8 cellular contexts compared by ENCODE assay signal in the genomic region with DNA sequence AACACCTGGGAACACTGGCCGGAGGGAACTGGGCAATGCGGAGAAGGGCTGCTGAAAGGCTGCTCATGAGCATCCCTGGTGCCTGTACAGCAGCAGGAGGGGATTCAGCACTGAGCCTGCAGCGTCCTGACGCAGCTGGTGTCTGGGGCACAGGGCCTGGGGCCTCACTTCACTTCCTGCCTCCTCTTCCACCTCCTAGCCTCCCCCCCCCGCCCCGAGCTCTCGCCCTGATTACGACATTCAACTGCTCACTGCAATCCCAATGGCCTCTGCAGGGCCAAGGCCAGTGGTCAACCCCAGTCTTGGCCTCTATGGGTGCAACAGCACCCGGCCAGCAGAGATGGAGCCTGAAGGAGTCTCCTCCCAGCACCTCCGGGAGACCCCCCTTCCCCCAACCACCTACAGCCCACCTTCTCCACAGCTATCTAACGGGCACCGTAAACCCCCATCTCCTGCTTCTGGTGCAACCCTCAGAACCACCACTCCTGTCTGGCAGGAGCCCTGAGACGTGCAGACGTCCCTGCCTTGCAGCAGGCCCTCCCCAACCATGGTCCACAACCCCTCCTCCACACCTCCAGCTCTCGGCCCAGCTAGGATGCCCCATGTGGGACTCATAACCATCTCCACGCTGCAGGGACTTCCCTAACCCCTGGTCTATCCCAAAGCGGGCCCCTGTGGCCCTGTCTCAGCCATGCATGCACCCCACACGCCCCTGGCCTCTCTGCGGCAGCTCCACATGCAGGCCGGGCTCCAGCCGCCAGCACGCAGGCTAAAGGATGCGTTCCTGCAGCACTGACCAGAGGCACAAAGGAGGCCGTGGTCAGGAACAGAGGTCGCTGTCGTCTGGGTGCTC. TPM values are rescaled to one million over a fixed set of nuclear protein-coding genes. Genes with fewer than 3 reads are reported as not detected.
A peak's percentile ranks its signal among the peaks of the same experiment; 100 is the strongest.
DNase-seq lines count a peak whose midpoint lies in the region; ATAC-seq lines count a peak whose summit lies in the region.

No MANE protein-coding gene starts in this region.

- peak; percentile 33 for DNase-seq in T follicular helper cell (ENCODE audit: low read depth)
- DNase-seq in effector memory CD8-positive, alpha-beta T cell: peak in 2 of 3 experiments; percentile 24 to 32
- no peak for DNase-seq in neuronal stem cell (ENCODE audit: low spot score)
- DNase-seq in iPS-NIHi11 (ENCODE audit: low spot score): no peak
- DNase-seq in 8988T: no peak
- DNase-seq in SHP77 treated with DMSO at 0.1 percent for 48 hours (lab: John Stamatoyannopoulos, UW): no peak

- peaks cover 85 to 100% (median 96%) of the 10 kb centered on the region in 11 experiments for H3K36me3 ChIP-seq in BLaER1 treated with 17β-estradiol and CSF1 and Interleukin-3, amounts not matched to agents 10 nM and 100 nM
- H3K36me3 ChIP-seq in neuronal stem cell (replicated peaks in 1 of 2; ENCODE audit: control insufficient read depth in 2 of 2, insufficient read depth in 2 of 2, low read length in 2 of 2): peaks cover 70 to 99% of the 10 kb centered on the region in 2 donors

- no peak overlapping the region for H4K8ac ChIP-seq in neuronal stem cell (ENCODE audit: low read depth, low read length)

- no peak overlapping the region for H2BK5ac ChIP-seq in neuronal stem cell (ENCODE audit: low read length)

- H3K9me3 Mint-ChIP-seq in effector memory CD8-positive, alpha-beta T cell: no peaks in the 10 kb centered on the region

- H3K9me3 ChIP-seq in BLaER1 treated with 17β-estradiol and CSF1 and Interleukin-3, amounts not matched to agents 10 nM and 100 nM (replicated peaks in 1 of 11): no peaks in the 10 kb centered on the region
- H3K9me3 ChIP-seq in neuronal stem cell (replicated peaks in 1 of 2; ENCODE audit: control insufficient read depth in 2 of 2, insufficient read depth in 1 of 2, low read depth in 1 of 2, low read length in 2 of 2): no peaks in the 10 kb centered on the region

- H3K9ac ChIP-seq in BLaER1 treated with 17β-estradiol and CSF1 and Interleukin-3, amounts not matched to agents 10 nM and 100 nM: peak overlapping the region; percentile 33 to 64 (median 51); a peak in 19 of 22 replicates
- H3K9ac ChIP-seq in neuronal stem cell (ENCODE audit: low read depth, low read length, poor library complexity): peak overlapping the region; percentile 63

- peak; percentile 54 for ATAC-seq in effector memory CD8-positive, alpha-beta T cell (replicated peaks)
- ATAC-seq in HG02798 (IDR thresholded peaks at IDR 0.05; ENCODE audit: poor library complexity, unreplicated experiment): no peak

- no peak overlapping the region for H2BK12ac ChIP-seq in neuronal stem cell (ENCODE audit: low read length)

- peaks cover 92% of the 10 kb centered on the region for H3K36me3 Mint-ChIP-seq in effector memory CD8-positive, alpha-beta T cell (ENCODE audit: insufficient read depth)

- no CpG with 5 or more reads among the region's 26 CpGs for WGBS in neuronal stem cell (ENCODE audit: extremely low coverage in 2 of 2, insufficient read length in 2 of 2, insufficient replicate concordance in 1 of 2), 2 donors

- peaks cover 99 to 100% (median 100%) of the 10 kb centered on the region in 11 experiments for H4K20me1 ChIP-seq in BLaER1 treated with 17β-estradiol and CSF1 and Interleukin-3, amounts not matched to agents 10 nM and 100 nM

- H2BK15ac ChIP-seq in neuronal stem cell (ENCODE audit: low read length): no peak overlapping the region

- peak overlapping the region in 10 of 11 experiments; percentile 45 to 71 (median 62); a peak in 19 of 22 replicates for H3K27ac ChIP-seq in BLaER1 treated with 17β-estradiol and CSF1 and Interleukin-3, amounts not matched to agents 10 nM and 100 nM
- H3K27ac ChIP-seq in neuronal stem cell (replicated peaks; ENCODE audit: low read length): no peak overlapping the region

- H4K91ac ChIP-seq in neuronal stem cell (ENCODE audit: low read depth, low read length, poor library complexity): no peak overlapping the region

- H3K79me1 ChIP-seq in neuronal stem cell (ENCODE audit: low read depth, low read length): peaks cover 39% of the 10 kb centered on the region

- H2AFZ ChIP-seq in neuronal stem cell (ENCODE audit: low read length): no peak overlapping the region

- no peaks in the 10 kb centered on the region for H3K27me3 Mint-ChIP-seq in effector memory CD8-positive, alpha-beta T cell

- H3K4me2 ChIP-seq in BLaER1 treated with 17β-estradiol and CSF1 and Interleukin-3, amounts not matched to agents 10 nM and 100 nM: peak overlapping the region; percentile 44 to 92 (median 83)
- H3K4me2 ChIP-seq in neuronal stem cell (ENCODE audit: insufficient read depth, low read length, poor library complexity, severe bottlenecking): no peak overlapping the region

- H3K23ac ChIP-seq in neuronal stem cell (ENCODE audit: low read depth, low read length, poor library complexity): peak overlapping the region; percentile 2

- no peak overlapping the region for H3K4ac ChIP-seq in neuronal stem cell (ENCODE audit: low read length)

- H3K4me3 Mint-ChIP-seq in effector memory CD8-positive, alpha-beta T cell: peak overlapping the region; percentile 59 to 72

- peak overlapping the region; percentile 81 to 94 for H3K27ac Mint-ChIP-seq in effector memory CD8-positive, alpha-beta T cell

- peaks cover 32 to 72% (median 43%) of the 10 kb centered on the region in 10 experiments for H3K4me1 ChIP-seq in BLaER1 treated with 17β-estradiol and CSF1 and Interleukin-3, amounts not matched to agents 10 nM and 100 nM
- no peaks in the 10 kb centered on the region for H3K4me1 ChIP-seq in neuronal stem cell (ENCODE audit: control insufficient read depth in 2 of 2, insufficient read depth in 1 of 2, low read depth in 1 of 2, low read length in 2 of 2)

- H3K4me1 Mint-ChIP-seq in effector memory CD8-positive, alpha-beta T cell (ENCODE audit: low read depth in 2 of 2): peaks cover 41 to 42% of the 10 kb centered on the region in 2 donors

- peak overlapping the region in 5 of 10 experiments; percentile 2 to 50 (median 18); a peak in 4 of 20 replicates for H3K4me3 ChIP-seq in BLaER1 treated with 17β-estradiol and CSF1 and Interleukin-3, amounts not matched to agents 10 nM and 100 nM
- H3K4me3 ChIP-seq in neuronal stem cell (ENCODE audit: low read length in 2 of 2): no peak overlapping the region

- peak overlapping the region; percentile 20 for H2BK120ac ChIP-seq in neuronal stem cell (ENCODE audit: low read depth, low read length)

- no peak overlapping the region for H2AK5ac ChIP-seq in neuronal stem cell (ENCODE audit: low read depth, low read length)

- no peaks in the 10 kb centered on the region for H3K27me3 ChIP-seq in BLaER1 treated with 17β-estradiol and CSF1 and Interleukin-3, amounts not matched to agents 10 nM and 100 nM
- no peaks in the 10 kb centered on the region for H3K27me3 ChIP-seq in neuronal stem cell (ENCODE audit: control insufficient read depth in 3 of 3, insufficient read depth in 3 of 3, low read depth in 1 of 3, low read length in 3 of 3)

- H3K14ac ChIP-seq in neuronal stem cell (ENCODE audit: low read length): peak overlapping the region; percentile 98

- peak overlapping the region; percentile 55 for H3K18ac ChIP-seq in neuronal stem cell (ENCODE audit: low read length)

RNA-seq across cellular contexts. Expression of a gene that starts 38.2 kb away (rescaled TPM):
- polyA plus RNA-seq in neuronal stem cell (2013, experiment 1 of 2): 21.8 TPM
- polyA plus RNA-seq in neuronal stem cell (2013, experiment 2 of 2): 22.7 TPM

Comparison
In these comparisons a context has a peak if more than half of its experiments do, and no peak if none do; other contexts are left out.
1. DNase-seq: peak in T follicular helper cell (single experiment) and effector memory CD8-positive, alpha-beta T cell (2 of 3); none in neuronal stem cell (single experiment), iPS-NIHi11 (single experiment), 8988T (single experiment) and SHP77 treated with DMSO at 0.1 percent for 48 hours (single experiment).